ENCODE assay signal across 8 cellular contexts in genomic region chr15:68053997-68054657, GRCh38. TPM values are rescaled to one million over a fixed set of nuclear protein-coding genes. Genes with fewer than 3 reads are reported as not detected.
A peak's percentile ranks its signal among the peaks of the same experiment; 100 is the strongest.
DNase-seq lines count a peak whose midpoint lies in the region; ATAC-seq and TF ChIP-seq lines count a peak whose summit lies in the region.

TSS of gene PIAS1 (plus strand) at chr15:68054315. CDS start at chr15:68054327, 12 bp downstream.

- ATAC-seq in GM19025 (IDR thresholded peaks at IDR 0.05; ENCODE audit: low read depth, unreplicated experiment): peak; percentile 89
- ATAC-seq in HG03280 (IDR thresholded peaks at IDR 0.05; ENCODE audit: unreplicated experiment): peak; percentile 87

- WGBS in spleen, 5 donors: 0 to 1% (median 1%) methylated on average over 50 to 64 of the region's 64 CpGs

- H3K27ac ChIP-seq in spleen: peak within 1 kb of the TSS; percentile 93 to 98 (median 96)

- no peaks in the 10 kb centered on the region for H3K27me3 ChIP-seq in spleen (replicated peaks in 1 of 7)

- H3K4me1 ChIP-seq in spleen: peaks cover 21 to 53% (median 46%) of the 10 kb centered on the region in 6 donors

- TF ChIP-seq POLR2A in spleen (IDR thresholded peaks at IDR 0.05): peak in 2 of 3 donors; percentile 80 to 91

- no peaks in the 10 kb centered on the region for H3K9me3 ChIP-seq in spleen

- peaks cover 0 to 2% (median 0%) of the 10 kb centered on the region in 6 donors for H3K36me3 ChIP-seq in spleen

- intact Hi-C loops in spleen (cut with DNase I; ENCODE audit: low total_unique reads): no loop called here

- H3K4me3 ChIP-seq in AG09309 (ENCODE audit: control insufficient read depth, low read depth, low read length): peak within 1 kb of the TSS; percentile 70
- H3K4me3 ChIP-seq in spleen: peak within 1 kb of the TSS; percentile 87 to 99 (median 96)

- DNase-seq in AG09309 (ENCODE audit: low read depth): peak; percentile 49
- DNase-seq in NCI-H345 treated with DMSO at 0.1 percent for 48 hours (lab: John Stamatoyannopoulos, UW; ENCODE audit: unreplicated experiment): peak; percentile 76
- peak; percentile 92 to 95 (median 93) for DNase-seq in activated CD4-positive, CD25-positive, alpha-beta regulatory T cell (lab: John Stamatoyannopoulos, UW)
- DNase-seq in central memory CD4-positive, alpha-beta T cell: peak; percentile 90
- peak; percentile 93 for DNase-seq in inferior parietal cortex (ENCODE audit: extremely low spot score)
- peak; percentile 99 for DNase-seq in spleen

- TF ChIP-seq CTCF in AG09309 (IDR thresholded peaks at IDR 0.05; ENCODE audit: control insufficient read depth, insufficient read depth, low read depth, low read length, missing control alignments): no peak
- TF ChIP-seq CTCF in spleen (IDR thresholded peaks at IDR 0.05 in 8 of 11, conservative IDR thresholded peaks at IDR 0.05 in 3 of 11): peak in 4 of 11 experiments; percentile 13 to 49 (median 42)

RNA-seq across cellular contexts. Expression of gene PIAS1, which starts in this region (rescaled TPM):
- total RNA-seq in spleen: 100 to 1,000 TPM in 1 of 7 donors, 10 to 100 TPM in 6; 57.0 to 104 (median 73.8) TPM
- polyA plus RNA-seq in spleen: 10 to 100 TPM; 12.0 to 20.2 (median 17.8) TPM

Comparison
In these comparisons a context has a peak if more than half of its experiments do, and no peak if none do; other contexts are left out.
1. Peak in every context shown above with its lines: DNase-seq, ATAC-seq, H3K4me3 ChIP-seq and H3K27ac ChIP-seq.
2. DNase-seq: peak in every context shown above with its lines; median percentile 99 in spleen; 93 in activated CD4-positive, CD25-positive, alpha-beta regulatory T cell; 93 in inferior parietal cortex; 90 in central memory CD4-positive, alpha-beta T cell; 76 in NCI-H345 treated with DMSO at 0.1 percent for 48 hours; 49 in AG09309.